In the genomic region with DNA sequence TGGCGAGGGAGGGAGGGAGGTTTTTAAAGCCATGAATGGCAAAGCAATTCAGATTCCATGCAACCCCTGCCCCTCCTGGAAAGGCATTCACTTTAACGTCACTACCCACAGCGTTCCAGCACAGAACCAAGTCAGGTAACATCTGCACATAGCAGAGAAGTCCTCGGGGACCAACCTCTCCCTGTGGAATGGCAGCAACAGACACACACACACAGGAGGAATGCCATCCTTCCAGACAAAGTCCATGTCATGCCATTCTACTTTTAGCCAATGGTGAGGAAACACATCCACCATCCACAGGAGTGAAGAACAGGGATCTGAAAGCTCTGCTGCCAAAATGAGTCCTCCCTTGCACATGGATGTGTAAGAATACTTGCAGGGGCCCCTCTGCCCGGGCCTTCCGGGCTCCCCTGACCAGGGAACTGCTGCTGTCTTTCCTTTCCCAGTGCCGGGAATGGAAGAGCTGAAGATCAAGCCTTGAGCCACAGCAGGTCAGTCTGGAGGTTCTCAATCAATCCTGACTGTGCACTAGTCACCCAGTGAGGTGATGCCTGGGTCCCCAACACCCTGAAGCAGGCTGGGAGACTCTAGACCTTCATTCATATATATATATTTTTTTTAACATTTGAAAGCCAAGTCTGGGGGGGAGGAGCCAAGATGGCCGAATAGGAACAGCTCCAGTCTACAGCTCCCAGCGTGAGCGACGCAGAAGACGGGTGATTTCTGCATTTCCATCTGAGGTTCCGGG, we compare ENCODE assay signal across 13 cellular contexts.
DNase-seq lines count a peak whose midpoint lies in the region; ATAC-seq, FAIRE-seq and TF ChIP-seq lines count a peak whose summit lies in the region.
"Had no signal": no experiment of that assay in that cellular context is flagged by ENCODE, and none has a peak within 500 bp of the region (broad histone marks: within the 10 kb centered on the region; RNA-seq: fewer than 3 reads in every experiment).

No MANE protein-coding gene starts in this region.

- peak overlapping the region; percentile 84 to 92 for H3K27ac ChIP-seq in A549
- H3K27ac ChIP-seq in GM12878 (ENCODE audit: control insufficient read depth, insufficient read depth): no peak overlapping the region; the same call in 1 of the 2 replicates

- intact Hi-C loops in GM12878 (cut with micrococcal nuclease; ENCODE audit: unreplicated experiment): no loop called here

- no peak overlapping the region for H3K27ac Mint-ChIP-seq in memory B cell
- H3K27ac Mint-ChIP-seq: T-helper 2 cell treated with Interferon-gamma antibody and Interleukin-4, amounts not matched to agents 5 μg/mL and 100 μg/mL, for 36 hours had no signal

- POLR2A ChIA-PET in A549 (lab: Yijun Ruan, JAX): no interaction called here
- POLR2A ChIA-PET in GM12878 (lab: Charles Lee): no interaction called here

- no peaks in the 10 kb centered on the region for H3K9me3 Mint-ChIP-seq in memory B cell
- H3K9me3 Mint-ChIP-seq: T-helper 2 cell treated with Interferon-gamma antibody and Interleukin-4, amounts not matched to agents 5 μg/mL and 100 μg/mL, for 36 hours had no signal

- 34% methylated on average over 11 of the region's 13 CpGs for WGBS in A549 (ENCODE audit: missing lambda C conversion rate)
- WGBS in GM12878 (ENCODE audit: insufficient coverage, insufficient replicate concordance, low lambda C conversion rate, missing lambda C conversion rate): 75% methylated on average over 13 of the region's 13 CpGs

- peaks cover 20% of the 10 kb centered on the region for H3K36me3 Mint-ChIP-seq in memory B cell

- SMC1A ChIA-PET in GM12878 (lab: Charles Lee; ENCODE audit: uncharacterized antibody, unreplicated experiment): no interaction called here

- H4K20me1 ChIP-seq in GM12878 (ENCODE audit: control insufficient read depth, insufficient read depth): no peaks in the 10 kb centered on the region

- DNase-seq in A549 (ENCODE audit: low read depth in 1 of 2, low spot score in 1 of 2): peak in 1 of 2 experiments; percentile 35
- DNase-seq in GM12878 (ENCODE audit: low read depth, low spot score): no peak
- no peak for DNase-seq in memory B cell (ENCODE audit: low spot score in 2 of 2)
- DNase-seq in SIG-M5 (lab: John Stamatoyannopoulos, UW): no peak
- no peak for DNase-seq in D721Med (ENCODE audit: insufficient read length, low spot score)
- no peak for DNase-seq in NCI-H1694 (lab: John Stamatoyannopoulos, UW)
- no peak for DNase-seq in NCI-H524 (lab: John Stamatoyannopoulos, UW)
- DNase-seq: activated T-cell treated with anti-CD3 and anti-CD28 coated beads, Interleukin-2, amount 50 U/mL, for 48 hours; C1 segment of cervical spinal cord; central memory CD4-positive, alpha-beta T cell; stimulated activated naive CD4-positive, alpha-beta T cell had no signal

- RAD21 ChIA-PET in GM12878 (lab: Charles Lee; ENCODE audit: unreplicated experiment): no interaction called here

- peak; percentile 80 to 94; a peak in 5 of 6 replicates for ATAC-seq in A549
- ATAC-seq in GM19351 (IDR thresholded peaks at IDR 0.05; ENCODE audit: unreplicated experiment): peak; percentile 45
- peak; percentile 73 for ATAC-seq in GM12878
- no peak for ATAC-seq in memory B cell (ENCODE audit: low read depth)

- H3K9me3 ChIP-seq in A549: no peaks in the 10 kb centered on the region
- H3K9me3 ChIP-seq in GM12878 (replicated peaks; ENCODE audit: control insufficient read depth, insufficient read depth, low read length): no peaks in the 10 kb centered on the region

- no peak for TF ChIP-seq POLR2A in A549 (IDR thresholded peaks at IDR 0.05; ENCODE audit: low read length)
- no peak for TF ChIP-seq POLR2A in GM12878 (IDR thresholded peaks at IDR 0.05; ENCODE audit: low read depth, low read length)

- peak overlapping the region; percentile 86 for H3K4me2 ChIP-seq in A549
- no peak overlapping the region for H3K4me2 ChIP-seq in GM12878 (ENCODE audit: control insufficient read depth, insufficient read depth)

- no peaks in the 10 kb centered on the region for H3K79me2 ChIP-seq in GM12878 (ENCODE audit: control insufficient read depth, insufficient read depth, low read length)

- H3K36me3 ChIP-seq in GM12878 (ENCODE audit: control insufficient read depth in 2 of 2, insufficient read depth in 2 of 2, low read length in 1 of 2): peaks cover 0 to 4% of the 10 kb centered on the region in 2 experiments; a peak in 2 of 4 replicates

- no peaks in the 10 kb centered on the region for H3K4me1 Mint-ChIP-seq in memory B cell

- TF ChIP-seq EP300 in A549 (IDR thresholded peaks at IDR 0.05): no peak
- TF ChIP-seq EP300 in GM12878 (IDR thresholded peaks at IDR 0.05; ENCODE audit: borderline replicate concordance in 1 of 2, control insufficient read depth in 1 of 2, low read depth in 2 of 2, low read length in 2 of 2): no peak

- no peak for TF ChIP-seq CTCF in A549 (IDR thresholded peaks at IDR 0.05)
- no peak for TF ChIP-seq CTCF in GM12878 (IDR thresholded peaks at IDR 0.05 in 2 of 3, conservative IDR thresholded peaks at IDR 0.05 in 1 of 3; ENCODE audit: control insufficient read depth in 2 of 3, extremely low read depth in 1 of 3, insufficient read depth in 1 of 3, low read depth in 3 of 3, low read length in 3 of 3)
- TF ChIP-seq CTCF in D721Med (IDR thresholded peaks at IDR 0.05; ENCODE audit: insufficient read depth, missing control alignments): no peak

- no peaks in the 10 kb centered on the region for H3K27me3 Mint-ChIP-seq in memory B cell

- FAIRE-seq in A549 (lab: Jason Lieb, UNC) (no peak), GM12878 (lab: Jason Lieb, UNC) (no peak), D721Med (lab: Jason Lieb, UNC) (no peak)

- peaks cover 23% of the 10 kb centered on the region for H3K4me1 ChIP-seq in A549
- H3K4me1 ChIP-seq in GM12878 (ENCODE audit: control insufficient read depth, insufficient read depth, low read length): no peaks in the 10 kb centered on the region

- TF ChIP-seq RAD21 in A549 (conservative IDR thresholded peaks at IDR 0.05 in 1 of 2, IDR thresholded peaks at IDR 0.05 in 1 of 2) (no peak), GM12878 (IDR thresholded peaks at IDR 0.05; ENCODE audit: insufficient read depth, low read depth, low read length) (no peak)

- H3K4me3 ChIP-seq in A549: peak overlapping the region; percentile 43
- no peak overlapping the region for H3K4me3 ChIP-seq in GM12878

- no peak overlapping the region for H3K9ac ChIP-seq in GM12878 (ENCODE audit: control insufficient read depth, insufficient read depth, low read length)

- CTCF ChIA-PET in A549 (lab: Yijun Ruan, JAX): no interaction called here
- CTCF ChIA-PET in GM12878 (lab: Yijun Ruan, JAX): no interaction called here

- no peak overlapping the region for H2AFZ ChIP-seq in GM12878 (ENCODE audit: control insufficient read depth, low read depth, low read length)

- in situ Hi-C loops in GM12878 (cut with MboI): no loop called here

- no TSS peak for BruUV-seq in GM12878 (replicated peaks; lab: Mats Ljungman, UMichigan)

- peak overlapping the region; percentile 59 for H3K4me3 Mint-ChIP-seq in memory B cell
- H3K4me3 Mint-ChIP-seq: T-helper 2 cell treated with Interferon-gamma antibody and Interleukin-4, amounts not matched to agents 5 μg/mL and 100 μg/mL, for 36 hours had no signal

- H3K27me3 ChIP-seq in GM12878 (replicated peaks in 1 of 2; ENCODE audit: control insufficient read depth in 2 of 2, insufficient read depth in 2 of 2, low read length in 1 of 2): no peaks in the 10 kb centered on the region

TF ChIP-seq in A549, 52 proteins besides CTCF, POLR2A, EP300 and RAD21:
- TF ChIP-seq RFX5 (IDR thresholded peaks at IDR 0.05) (no peak), ATOH8 (CRISPR knock-in tag; IDR thresholded peaks at IDR 0.05; ENCODE audit: low read depth) (0 out of 2 replicates have a peak, but pooled peaks have one; percentile 38)

TF ChIP-seq in GM12878, 131 proteins besides CTCF, POLR2A, EP300 and RAD21:
- no peak for TF ChIP-seq LARP7 (IDR thresholded peaks at IDR 0.05)
- TF ChIP-seq CHD4 (IDR thresholded peaks at IDR 0.05): no peak
- TF ChIP-seq E2F4 (IDR thresholded peaks at IDR 0.05; ENCODE audit: low read depth, low read length): no peak
